In the genomic region with DNA sequence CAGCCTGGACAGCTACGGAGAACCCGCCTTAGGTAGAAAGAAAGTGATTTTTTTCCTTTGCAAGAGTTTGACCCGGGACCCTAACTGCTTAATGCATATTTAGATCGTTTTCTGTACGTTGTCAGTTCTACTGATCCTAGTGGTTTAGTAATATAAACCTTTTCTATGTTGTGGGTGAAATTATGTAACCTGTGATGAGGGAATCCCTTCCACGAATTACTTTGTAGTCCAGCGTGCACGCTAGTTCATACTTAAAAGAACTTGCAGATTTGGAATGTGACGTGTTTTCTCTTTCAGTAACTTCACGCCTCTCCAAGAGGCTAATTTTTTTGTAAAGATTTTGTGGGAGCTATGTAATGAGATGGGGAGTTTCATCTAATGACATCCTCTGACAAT, we compare ENCODE assay signal across 8 cellular contexts. TPM values are rescaled to one million over a fixed set of nuclear protein-coding genes. Genes with fewer than 3 reads are reported as not detected.
A peak's percentile ranks its signal among the peaks of the same experiment; 100 is the strongest.
DNase-seq lines count a peak whose midpoint lies in the region; ATAC-seq, FAIRE-seq and TF ChIP-seq lines count a peak whose summit lies in the region.

No MANE protein-coding gene starts in this region.

- peak overlapping the region; percentile 88 to 96 (median 95) for H3K9ac ChIP-seq in skeletal muscle tissue (ENCODE audit: low read depth in 1 of 3, low read length in 3 of 3)

- ATAC-seq in foreskin keratinocyte (no peak), GM21367 (IDR thresholded peaks at IDR 0.05; ENCODE audit: unreplicated experiment) (no peak)

- DNase-seq in GM19239 (ENCODE audit: insufficient read length, low spot score), result no peak
- peak; percentile 12 to 29 for DNase-seq in foreskin keratinocyte
- DNase-seq in DMS53 (lab: John Stamatoyannopoulos, UW), result no peak
- DNase-seq in effector CD4-positive, alpha-beta T cell, result no peak
- DNase-seq in nucleus accumbens (lab: John Stamatoyannopoulos, UW), result no peak

- H3K27ac ChIP-seq in VCaP, result peak overlapping the region; percentile 83
- no peak overlapping the region for H3K27ac ChIP-seq in foreskin keratinocyte
- peak overlapping the region; percentile 94 for H3K27ac ChIP-seq in skeletal muscle tissue (ENCODE audit: low read depth, low read length)

- peak; percentile 18 for FAIRE-seq in GM19239 (lab: Jason Lieb, UNC)

- no peaks in the 10 kb centered on the region for H3K9me3 ChIP-seq in skeletal muscle tissue (ENCODE audit: control insufficient read depth in 3 of 3, low read length in 3 of 3)

- H3K27me3 ChIP-seq in foreskin keratinocyte (no peaks in the 10 kb centered on the region), skeletal muscle tissue (ENCODE audit: control insufficient read depth in 3 of 3, insufficient read depth in 3 of 3, low read length in 3 of 3) (no peaks in the 10 kb centered on the region)

- H3K4me1 ChIP-seq in foreskin keratinocyte, result no peaks in the 10 kb centered on the region
- H3K4me1 ChIP-seq in skeletal muscle tissue (ENCODE audit: control insufficient read depth in 3 of 3, insufficient read depth in 3 of 3, low read length in 3 of 3), result peaks cover 9 to 34% (median 20%) of the 10 kb centered on the region in 3 donors

- TF ChIP-seq CTCF in VCaP (conservative IDR thresholded peaks at IDR 0.05), result no peak
- no peak for TF ChIP-seq CTCF in foreskin keratinocyte (conservative IDR thresholded peaks at IDR 0.05)

- peaks cover 8 to 22% (median 16%) of the 10 kb centered on the region in 3 donors for H3K36me3 ChIP-seq in skeletal muscle tissue (ENCODE audit: control insufficient read depth in 3 of 3, insufficient read depth in 3 of 3, low read length in 3 of 3)

- H3K4me3 ChIP-seq in skeletal muscle tissue (ENCODE audit: low read length in 3 of 3), result peak overlapping the region; percentile 95 to 99 (median 98)

RNA-seq across cellular contexts. Expression of a gene that starts 0.7 kb away (rescaled TPM):
- 17.7 and 19.3 TPM in 2 replicates for total RNA-seq in foreskin keratinocyte
- polyA plus RNA-seq in foreskin keratinocyte, result 2.8 and 3.9 TPM in 2 replicates
- total RNA-seq in skeletal muscle tissue, result 98.6 TPM

RNA-seq across cellular contexts. Expression of a gene that starts 55.8 kb away (rescaled TPM):
- total RNA-seq in foreskin keratinocyte (0.99 and 1.1 TPM in 2 replicates), skeletal muscle tissue (0.52 TPM)
- polyA plus RNA-seq in foreskin keratinocyte, result 0.96 and 1.1 TPM in 2 replicates

Comparison
In these comparisons a context has a peak if more than half of its experiments do, and no peak if none do; other contexts are left out.
1. DNase-seq: peak in foreskin keratinocyte (2 of 2); none in GM19239 (single experiment), DMS53 (single experiment), effector CD4-positive, alpha-beta T cell (single experiment) and nucleus accumbens (0 of 56).